In the genomic region with DNA sequence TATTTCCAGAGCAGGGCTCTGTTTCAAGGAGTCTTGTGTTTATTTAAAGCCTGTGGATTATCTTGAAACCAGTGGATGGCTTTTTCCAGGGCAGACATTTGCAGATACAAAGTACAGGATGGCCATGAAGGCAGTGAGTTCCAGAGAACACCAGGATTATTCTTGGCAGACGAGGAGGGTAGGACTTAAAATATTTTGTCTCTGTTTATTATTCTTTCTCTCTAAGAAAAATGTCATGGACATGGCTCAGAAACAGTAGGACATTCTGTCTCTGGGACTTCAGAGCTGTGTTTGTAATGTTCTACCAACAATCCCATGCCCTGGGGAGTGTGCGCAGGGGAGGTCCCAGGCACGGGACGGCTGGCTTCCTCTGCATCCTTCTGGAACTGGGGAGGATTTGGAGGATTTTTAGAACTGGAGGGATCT, we compare ENCODE assay signal across 16 cellular contexts.
DNase-seq lines count a peak whose midpoint lies in the region; ATAC-seq, FAIRE-seq and TF ChIP-seq lines count a peak whose summit lies in the region.
"Had no signal": no experiment of that assay in that cellular context is flagged by ENCODE, and none has a peak within 500 bp of the region (broad histone marks: within the 10 kb centered on the region; RNA-seq: fewer than 3 reads in every experiment).

No MANE protein-coding gene starts in this region.

- H3K27ac ChIP-seq in IMR-90 (ENCODE audit: insufficient read depth, low read length) (peak overlapping the region; percentile 20; the same call in 1 of the 2 replicates), kidney (ENCODE audit: low read depth in 2 of 2, low read length in 2 of 2) (peak overlapping the region; percentile 7 to 10), stomach smooth muscle (ENCODE audit: low read length) (peak overlapping the region; percentile 69)

- no CpG with 5 or more reads among the region's 4 CpGs for WGBS in IMR-90 (ENCODE audit: extremely low coverage in 2 of 2, insufficient read length in 1 of 2), 2 experiments

- H2BK15ac ChIP-seq in IMR-90 (ENCODE audit: low read depth, low read length), result no peak overlapping the region

- peak overlapping the region in 1 of 2 experiments; percentile 25; a peak in 2 of 4 replicates for H4K8ac ChIP-seq in IMR-90 (ENCODE audit: low read depth in 2 of 2, low read length in 2 of 2)

- intact Hi-C loops in IMR-90 (cut with micrococcal nuclease) (loop anchor here (2.0 to 5.0 kb wide), 2 partner anchors 115 to 346 kb away; no protein-coding TSS in a partner anchor), kidney (cut with DNase I) (no loop called here)

- H3K56ac ChIP-seq in IMR-90 (ENCODE audit: extremely low read depth, insufficient read depth, low read length), result no peak overlapping the region; the same call in 1 of the 2 replicates

- H2BK20ac ChIP-seq in IMR-90 (ENCODE audit: low read depth, low read length), result peak overlapping the region; percentile 62; the same call in 1 of the 2 replicates

- no peak for TF ChIP-seq RAD21 in IMR-90 (IDR thresholded peaks at IDR 0.05; ENCODE audit: low read length)

- H3K9ac ChIP-seq in IMR-90 (ENCODE audit: low read depth, low read length) (no peak overlapping the region), kidney (ENCODE audit: low read length in 2 of 2) (no peak overlapping the region), stomach smooth muscle (ENCODE audit: low read length in 2 of 2) (no peak overlapping the region)

- FAIRE-seq in kidney (lab: Jason Lieb, UNC), result no peak
- FAIRE-seq: frontal cortex had no signal

- ATAC-seq in IMR-90 (ENCODE audit: low read depth) (peak; percentile 72), GM19452 (IDR thresholded peaks at IDR 0.05; ENCODE audit: unreplicated experiment) (no peak)
- ATAC-seq: naive thymus-derived CD4-positive, alpha-beta T cell had no signal

- H4K91ac ChIP-seq in IMR-90 (ENCODE audit: insufficient read depth, low read depth, low read length), result no peak overlapping the region

- no peak overlapping the region for H3K23ac ChIP-seq in IMR-90 (ENCODE audit: low read depth, low read length)

- peak overlapping the region; percentile 76 for H2BK5ac ChIP-seq in IMR-90 (ENCODE audit: low read depth, low read length, poor library complexity, severe bottlenecking)

- H4K5ac ChIP-seq in IMR-90 (ENCODE audit: low read depth, low read length), result no peak overlapping the region

- BruUV-seq in IMR-90 (replicated peaks; lab: Mats Ljungman, UMichigan), result no TSS peak

- POLR2A ChIA-PET in IMR-90 (lab: Charles Lee; ENCODE audit: unreplicated experiment), result no interaction called here

- TF ChIP-seq CTCF in IMR-90 (conservative IDR thresholded peaks at IDR 0.05; ENCODE audit: low read depth, low read length), result no peak
- no peak for TF ChIP-seq CTCF in kidney (IDR thresholded peaks at IDR 0.05; ENCODE audit: borderline replicate concordance, extremely low read depth, insufficient read depth)

- peak overlapping the region; percentile 78; the same call in 1 of the 2 replicates for H3K14ac ChIP-seq in IMR-90 (replicated peaks; ENCODE audit: low read depth, low read length)

- H3K4me3 ChIP-seq in IMR-90 (ENCODE audit: insufficient read depth, low read depth, low read length) (no peak overlapping the region), kidney (ENCODE audit: low read length in 2 of 2) (no peak overlapping the region), stomach smooth muscle (ENCODE audit: low read length in 2 of 2) (peak overlapping the region; percentile 45 to 49)
- H3K4me3 ChIP-seq: right lobe of liver had no signal

- no peaks in the 10 kb centered on the region for H4K20me1 ChIP-seq in IMR-90 (ENCODE audit: insufficient read depth, low read length)

- dilution Hi-C loops in IMR-90 (cut with HindIII; ENCODE audit: low sequenced_read_pairs, unreplicated experiment), result no loop called here

- peak overlapping the region; percentile 51; the same call in 1 of the 2 replicates for H3K4me2 ChIP-seq in IMR-90 (ENCODE audit: low read depth, low read length)

- H3K9me3 ChIP-seq in IMR-90 (ENCODE audit: control insufficient read depth, insufficient read depth, low read length) (no peaks in the 10 kb centered on the region), kidney (ENCODE audit: control insufficient read depth in 1 of 2, low read length in 2 of 2) (no peaks in the 10 kb centered on the region), stomach smooth muscle (ENCODE audit: control insufficient read depth in 2 of 2, low read length in 2 of 2) (no peaks in the 10 kb centered on the region)
- H3K9me3 ChIP-seq: right lobe of liver had no signal

- peaks cover 23% of the 10 kb centered on the region for H3K9me1 ChIP-seq in IMR-90 (ENCODE audit: insufficient read depth, low read length)

- H3K27me3 ChIP-seq in IMR-90 (ENCODE audit: control insufficient read depth, insufficient read depth, low read length), result no peaks in the 10 kb centered on the region
- no peaks in the 10 kb centered on the region for H3K27me3 ChIP-seq in stomach smooth muscle (ENCODE audit: control insufficient read depth in 1 of 2, insufficient read depth in 2 of 2, low read length in 2 of 2)
- H3K27me3 ChIP-seq: right lobe of liver had no signal

- no peak overlapping the region for H2AFZ ChIP-seq in IMR-90 (replicated peaks; ENCODE audit: low read length, poor library complexity)

- CTCF ChIA-PET in IMR-90 (lab: Yijun Ruan, JAX), result interaction anchor here (1.9 kb wide), 1 partner anchor 196 kb away, joined by 6 read pairs; no protein-coding TSS in a partner anchor

- DNase-seq in IMR-90, result peak; percentile 41
- DNase-seq in fibroblast of gingiva (ENCODE audit: low read depth), result peak; percentile 70
- peak; percentile 87 for DNase-seq in kidney
- DNase-seq in NCI-H526 (lab: John Stamatoyannopoulos, UW), result no peak
- no peak for DNase-seq in SKM-1 (lab: John Stamatoyannopoulos, UW; ENCODE audit: unreplicated experiment)
- no peak for DNase-seq in stimulated activated naive CD4-positive, alpha-beta T cell treated with Interleukin-2 at 50 U/mL for 16 hours (lab: John Stamatoyannopoulos, UW)
- DNase-seq: amygdala; DMS153; HCEC 1CT; naive thymus-derived CD4-positive, alpha-beta T cell; NCI-H187; NCI-H526 treated with DMSO at 0.1 percent for 48 hours; right lobe of liver had no signal

- no peak overlapping the region for H3K18ac ChIP-seq in IMR-90 (ENCODE audit: low read depth, low read length)

- in situ Hi-C loops in IMR-90 (cut with MboI; ENCODE audit: low sequenced_read_pairs), result no loop called here

- TF ChIP-seq POLR2A in IMR-90 (IDR thresholded peaks at IDR 0.05; ENCODE audit: low read depth, low read length), result no peak

- peak overlapping the region; percentile 47 for H2AK9ac ChIP-seq in IMR-90 (replicated peaks; ENCODE audit: low read depth, low read length, poor library complexity)

- peak overlapping the region; percentile 48; the same call in 1 of the 2 replicates for H2BK120ac ChIP-seq in IMR-90 (ENCODE audit: low read depth, low read length)

- H3K4me1 ChIP-seq in IMR-90 (ENCODE audit: control insufficient read depth, insufficient read depth, low read length), result peaks cover 13% of the 10 kb centered on the region
- peaks cover 3 to 7% of the 10 kb centered on the region in 2 donors for H3K4me1 ChIP-seq in kidney (ENCODE audit: control insufficient read depth in 1 of 2, insufficient read depth in 1 of 2, low read depth in 1 of 2, low read length in 2 of 2)
- H3K4me1 ChIP-seq in stomach smooth muscle (ENCODE audit: control insufficient read depth, insufficient read depth, low read length), result peaks cover 38% of the 10 kb centered on the region
- H3K4me1 ChIP-seq: right lobe of liver had no signal

- H2AK5ac ChIP-seq in IMR-90 (ENCODE audit: low read depth, low read length), result no peak overlapping the region

- H3K36me3 ChIP-seq in IMR-90 (ENCODE audit: control insufficient read depth, insufficient read depth, low read length) (no peaks in the 10 kb centered on the region; the same call in 1 of the 2 replicates), kidney (ENCODE audit: control insufficient read depth in 1 of 2, insufficient read depth in 2 of 2, low read length in 2 of 2) (no peaks in the 10 kb centered on the region), stomach smooth muscle (ENCODE audit: control insufficient read depth in 2 of 2, insufficient read depth in 2 of 2, low read length in 2 of 2) (peaks cover 0 to 6% of the 10 kb centered on the region in 2 donors)
- H3K36me3 ChIP-seq: right lobe of liver had no signal

- peaks cover 17 to 57% of the 10 kb centered on the region in 2 experiments; a peak in 3 of 4 replicates for H3K79me1 ChIP-seq in IMR-90 (ENCODE audit: low read depth in 1 of 2, low read length in 2 of 2)

- H3K4ac ChIP-seq in IMR-90 (ENCODE audit: low read depth, low read length), result peak overlapping the region; percentile 42

TF ChIP-seq in IMR-90, 13 proteins besides CTCF, POLR2A, EP300 and RAD21:
- peak; percentile 53; the same call in 1 of the 2 replicates for TF ChIP-seq BHLHE40 (IDR thresholded peaks at IDR 0.05; ENCODE audit: low read depth, low read length)
- no peak for TF ChIP-seq MAZ (IDR thresholded peaks at IDR 0.05; ENCODE audit: borderline replicate concordance, low read depth, low read length)

Comparison
In these comparisons a context has a peak if more than half of its experiments do, and no peak if none do; other contexts are left out.
1. DNase-seq: peak in IMR-90 (single experiment), fibroblast of gingiva (single experiment) and kidney (single experiment); none in NCI-H526 (0 of 2), SKM-1 (single experiment) and stimulated activated naive CD4-positive, alpha-beta T cell treated with Interleukin-2 at 50 U/mL for 16 hours (single experiment).
2. H3K27ac ChIP-seq: peak in every context shown above with its lines; median percentile 69 in stomach smooth muscle; 20 in IMR-90; 8 in kidney.
3. H3K4me3 ChIP-seq: peak in stomach smooth muscle (2 of 2); none in IMR-90 (single experiment) and kidney (0 of 2).